ENCODE assay signal across 17 cellular contexts in the genomic region with DNA sequence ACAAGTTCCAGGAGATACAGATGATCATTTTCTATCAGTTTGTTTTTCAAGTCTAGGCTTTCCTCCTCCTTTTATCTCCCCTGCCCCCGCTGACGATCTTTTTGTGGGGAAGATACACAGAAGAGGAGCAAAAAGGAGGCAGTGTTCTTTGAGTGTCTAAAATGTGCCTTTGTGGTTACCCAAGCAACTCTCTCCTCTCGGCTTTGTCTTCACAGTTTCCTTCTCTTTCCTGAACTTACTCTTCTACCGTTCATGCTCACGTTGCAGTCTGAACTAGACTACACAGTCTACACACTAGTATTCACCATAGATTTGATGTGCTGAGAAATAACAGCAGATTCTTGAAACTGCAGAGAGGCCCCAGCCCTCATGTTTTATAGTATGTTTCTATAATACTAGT. TPM values are rescaled to one million over a fixed set of nuclear protein-coding genes. Genes with fewer than 3 reads are reported as not detected.
DNase-seq lines count a peak whose midpoint lies in the region; ATAC-seq, FAIRE-seq and TF ChIP-seq lines count a peak whose summit lies in the region.
"Had no signal": no experiment of that assay in that cellular context is flagged by ENCODE, and none has a peak within 500 bp of the region (broad histone marks: within the 10 kb centered on the region; RNA-seq: fewer than 3 reads in every experiment).

No MANE protein-coding gene starts in this region.

- peak overlapping the region in 5 of 7 donors; percentile 1 to 68 (median 12) for H3K27ac Mint-ChIP-seq in CD4-positive, alpha-beta memory T cell
- H3K27ac Mint-ChIP-seq in astrocyte (ENCODE audit: unreplicated experiment), result peak overlapping the region; percentile 3
- peak overlapping the region; percentile 95 for H3K27ac Mint-ChIP-seq in nephron progenitor cell

- CTCF ChIA-PET in CD4-positive, alpha-beta memory T cell (lab: Charles Lee; ENCODE audit: partially characterized antibody), result no interaction called here

- no peak for ATAC-seq in GM19023 (IDR thresholded peaks at IDR 0.05; ENCODE audit: unreplicated experiment)
- ATAC-seq: gastroesophageal sphincter had no signal

- no peaks in the 10 kb centered on the region for H3F3A ChIP-seq in Loucy (ENCODE audit: low read depth)

- H3K9me3 Mint-ChIP-seq in CD4-positive, alpha-beta memory T cell, result no peaks in the 10 kb centered on the region
- H3K9me3 Mint-ChIP-seq in astrocyte (ENCODE audit: unreplicated experiment) (no peaks in the 10 kb centered on the region), nephron progenitor cell (no peaks in the 10 kb centered on the region)

- no peak overlapping the region for H3K4me3 ChIP-seq in CD4-positive, alpha-beta memory T cell (ENCODE audit: low read length in 2 of 2)
- H3K4me3 ChIP-seq in Loucy (ENCODE audit: low read length, poor library complexity, severe bottlenecking) (peak overlapping the region; percentile 9), astrocyte (ENCODE audit: insufficient read depth, low read depth, low read length) (no peak overlapping the region)
- H3K4me3 ChIP-seq: gastroesophageal sphincter, prostate gland had no signal

- H3K27me3 Mint-ChIP-seq in CD4-positive, alpha-beta memory T cell, result no peaks in the 10 kb centered on the region
- H3K27me3 Mint-ChIP-seq in astrocyte (ENCODE audit: low read depth, unreplicated experiment), result no peaks in the 10 kb centered on the region
- H3K27me3 Mint-ChIP-seq in nephron progenitor cell (ENCODE audit: low read depth, poor library complexity), result no peaks in the 10 kb centered on the region

- H3K27me3 ChIP-seq in CD4-positive, alpha-beta memory T cell (ENCODE audit: insufficient read depth, low read length), result no peaks in the 10 kb centered on the region
- H3K27me3 ChIP-seq in Loucy (ENCODE audit: insufficient read depth, low read length, poor library complexity, severe bottlenecking) (no peaks in the 10 kb centered on the region), astrocyte (ENCODE audit: insufficient read depth, low read length) (no peaks in the 10 kb centered on the region)
- H3K27me3 ChIP-seq: gastroesophageal sphincter had no signal

- H2AFZ ChIP-seq in Loucy (ENCODE audit: low read length), result 0 out of 2 replicates have a peak overlapping the region, but pooled peaks have one; percentile 3
- H2AFZ ChIP-seq in astrocyte (ENCODE audit: low read depth, low read length), result no peak overlapping the region

- no peaks in the 10 kb centered on the region for H4K20me1 ChIP-seq in Loucy (ENCODE audit: insufficient read depth, low read length, poor library complexity, severe bottlenecking)
- H4K20me1 ChIP-seq in astrocyte (ENCODE audit: insufficient read depth, low read length), result no peaks in the 10 kb centered on the region

- no peak overlapping the region for H3K27ac ChIP-seq in CD4-positive, alpha-beta memory T cell (ENCODE audit: low read depth, low read length)
- no peak overlapping the region for H3K27ac ChIP-seq in astrocyte (ENCODE audit: low read depth, low read length)
- H3K27ac ChIP-seq: gastroesophageal sphincter, prostate gland, WERI-Rb-1 had no signal

- H3K9ac ChIP-seq in Loucy (ENCODE audit: low read depth, low read length, poor library complexity, severe bottlenecking) (no peak overlapping the region), astrocyte (ENCODE audit: low read length) (no peak overlapping the region)

- H3K36me3 ChIP-seq in CD4-positive, alpha-beta memory T cell (ENCODE audit: insufficient read depth, low read length), result no peaks in the 10 kb centered on the region
- H3K36me3 ChIP-seq in Loucy (ENCODE audit: insufficient read depth, low read length) (no peaks in the 10 kb centered on the region), astrocyte (ENCODE audit: insufficient read depth, low read length) (no peaks in the 10 kb centered on the region)
- H3K36me3 ChIP-seq: gastroesophageal sphincter, prostate gland, WERI-Rb-1 had no signal

- no peak for DNase-seq in CD4-positive, alpha-beta memory T cell
- no peak for DNase-seq in astrocyte (ENCODE audit: low read depth)
- DNase-seq in nephron progenitor cell, result no peak
- DNase-seq in GM19239 (ENCODE audit: insufficient read length, low spot score), result no peak
- DNase-seq in COLO829 (ENCODE audit: low spot score), result no peak
- DNase-seq in HT-29 (ENCODE audit: low spot score), result no peak
- DNase-seq: midbrain, WERI-Rb-1 had no signal

- H3K4me1 Mint-ChIP-seq in CD4-positive, alpha-beta memory T cell, result peaks cover 24 to 33% (median 28%) of the 10 kb centered on the region in 4 donors
- H3K4me1 Mint-ChIP-seq in astrocyte (ENCODE audit: low read depth, unreplicated experiment), result peaks cover 36% of the 10 kb centered on the region
- H3K4me1 Mint-ChIP-seq in nephron progenitor cell, result peaks cover 89% of the 10 kb centered on the region

- intact Hi-C loops in CD4-positive, alpha-beta memory T cell (cut with micrococcal nuclease), result no loop called here

- H3K79me2 ChIP-seq in Loucy (ENCODE audit: insufficient read depth, low read length) (no peaks in the 10 kb centered on the region), astrocyte (ENCODE audit: insufficient read depth, low read length) (no peaks in the 10 kb centered on the region)

- H3K9me3 ChIP-seq in CD4-positive, alpha-beta memory T cell (ENCODE audit: control insufficient read depth in 1 of 2, low read length in 2 of 2), result no peaks in the 10 kb centered on the region
- H3K9me3 ChIP-seq in Loucy (ENCODE audit: insufficient read depth, low read depth, low read length) (no peaks in the 10 kb centered on the region), astrocyte (ENCODE audit: insufficient read depth, low read depth, low read length) (no peaks in the 10 kb centered on the region)
- H3K9me3 ChIP-seq: gastroesophageal sphincter, prostate gland had no signal

- peak overlapping the region in 5 of 8 donors; percentile 7 to 74 (median 40) for H3K4me3 Mint-ChIP-seq in CD4-positive, alpha-beta memory T cell
- H3K4me3 Mint-ChIP-seq in astrocyte (ENCODE audit: unreplicated experiment), result peak overlapping the region; percentile 18
- no peak overlapping the region for H3K4me3 Mint-ChIP-seq in nephron progenitor cell

- H3K9me2 ChIP-seq in Loucy (replicated peaks; ENCODE audit: low read depth, low read length), result no peaks in the 10 kb centered on the region

- H3K4me2 ChIP-seq in Loucy (ENCODE audit: low read depth, low read length, poor library complexity, severe bottlenecking) (peak overlapping the region; percentile 12), astrocyte (ENCODE audit: low read length) (no peak overlapping the region)

- no peak for FAIRE-seq in astrocyte (lab: Jason Lieb, UNC)
- no peak for FAIRE-seq in GM19239 (lab: Jason Lieb, UNC)
- FAIRE-seq: bronchial epithelial cell, endometrium, HTR-8/SVneo had no signal

- H3K36me3 Mint-ChIP-seq in CD4-positive, alpha-beta memory T cell, result peaks cover 0 to 11% of the 10 kb centered on the region in 2 donors
- H3K36me3 Mint-ChIP-seq in astrocyte (ENCODE audit: low read depth, unreplicated experiment) (peaks cover 3% of the 10 kb centered on the region), nephron progenitor cell (ENCODE audit: low read depth) (peaks cover 10% of the 10 kb centered on the region)

- H3K4me1 ChIP-seq in CD4-positive, alpha-beta memory T cell (ENCODE audit: insufficient read depth, low read length), result peaks cover 28% of the 10 kb centered on the region
- peaks cover 54% of the 10 kb centered on the region for H3K4me1 ChIP-seq in Loucy (ENCODE audit: insufficient read depth, low read length, poor library complexity, severe bottlenecking)
- H3K4me1 ChIP-seq in astrocyte (ENCODE audit: insufficient read depth, low read length), result peaks cover 19% of the 10 kb centered on the region
- H3K4me1 ChIP-seq: gastroesophageal sphincter, prostate gland had no signal

- TF ChIP-seq CTCF in Loucy (conservative IDR thresholded peaks at IDR 0.05; ENCODE audit: low read length) (no peak), astrocyte (IDR thresholded peaks at IDR 0.05; ENCODE audit: insufficient read depth, low read depth, low read length) (no peak), nephron progenitor cell (IDR thresholded peaks at IDR 0.05) (no peak)

- POLR2A ChIA-PET in CD4-positive, alpha-beta memory T cell (lab: Charles Lee; ENCODE audit: partially characterized antibody), result no interaction called here

RNA-seq across cellular contexts. Expression of a gene that starts 23.6 kb away (rescaled TPM):
- 1 to 10 TPM; 6.0 to 7.3 TPM for total RNA-seq in CD4-positive, alpha-beta memory T cell
- 10 to 100 TPM; 16.3 to 20.9 TPM for polyA plus RNA-seq in CD4-positive, alpha-beta memory T cell
- total RNA-seq in astrocyte, result 16.4 and 17.3 TPM in 2 replicates
- total RNA-seq in HT-29 (2014; rRNA removed; shearing (Covaris generic)), result 5.5 and 8.6 TPM in 2 replicates

RNA-seq across cellular contexts. Expression of a gene that starts 36.9 kb away (rescaled TPM):
- total RNA-seq in CD4-positive, alpha-beta memory T cell, result not detected
- polyA plus RNA-seq in CD4-positive, alpha-beta memory T cell, result not detected
- not detected in 2 replicates for total RNA-seq in astrocyte
- not detected in 2 replicates for total RNA-seq in HT-29 (2014; rRNA removed; shearing (Covaris generic))
- total RNA-seq: bronchial epithelial cell, SK-MEL-5, ureter had no signal

Comparison
In these comparisons a context has a peak if more than half of its experiments do, and no peak if none do; other contexts are left out.
1. H3K27ac Mint-ChIP-seq: peak in every context shown above with its lines; median percentile 95 in nephron progenitor cell; 12 in CD4-positive, alpha-beta memory T cell; 3 in astrocyte.